ENCODE assay signal across 14 cellular contexts in the genomic region with DNA sequence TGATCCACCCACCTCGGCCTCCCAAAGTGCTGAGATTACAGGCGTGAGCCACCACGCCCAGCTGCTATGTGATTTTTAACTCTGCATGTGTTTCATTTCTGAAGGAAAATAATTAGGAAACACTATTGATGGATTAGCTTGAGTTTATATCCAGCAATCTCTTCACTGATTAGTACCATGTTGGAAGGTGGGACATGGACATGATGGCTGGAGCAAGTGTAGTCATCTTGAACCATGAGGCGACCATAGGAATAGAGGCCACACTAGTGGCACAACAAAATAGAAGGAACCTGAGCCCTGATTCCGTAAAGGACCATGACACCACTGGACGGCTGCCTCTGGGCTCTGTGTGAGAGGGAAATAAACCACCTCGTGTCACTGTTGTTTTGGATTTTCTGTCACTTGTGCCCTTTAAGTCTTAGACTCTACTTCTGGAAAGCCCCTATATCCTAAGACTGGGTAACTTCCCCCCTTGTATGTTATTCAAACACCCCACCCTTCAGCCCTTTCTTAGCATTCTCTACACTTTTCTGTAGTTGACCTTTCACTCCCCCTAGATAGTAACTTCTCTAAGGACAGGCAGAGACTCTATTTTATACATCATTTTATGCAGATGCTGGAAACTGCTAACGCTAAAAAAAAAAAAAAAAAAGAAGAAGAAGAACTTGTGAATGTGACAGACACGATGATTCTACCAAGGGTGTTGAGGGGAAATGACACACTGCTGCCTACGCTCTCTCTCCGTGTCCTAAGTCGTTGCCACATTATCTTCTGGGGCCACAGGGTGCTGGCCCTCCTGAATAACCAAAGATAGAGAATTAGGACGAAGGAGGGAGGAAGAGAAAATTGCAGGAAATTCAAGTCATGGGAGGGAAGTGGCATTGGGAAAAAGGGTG. TPM values are rescaled to one million over a fixed set of nuclear protein-coding genes. Genes with fewer than 3 reads are reported as not detected.
DNase-seq lines count a peak whose midpoint lies in the region; FAIRE-seq and TF ChIP-seq lines count a peak whose summit lies in the region.
"Had no signal": no experiment of that assay in that cellular context is flagged by ENCODE, and none has a peak within 500 bp of the region (broad histone marks: within the 10 kb centered on the region; RNA-seq: fewer than 3 reads in every experiment).

No MANE protein-coding gene starts in this region.

- FAIRE-seq in kidney (lab: Jason Lieb, UNC), result no peak
- FAIRE-seq: A549 had no signal

- H4K8ac ChIP-seq in mesenchymal stem cell (ENCODE audit: low read length), result no peak overlapping the region

- peak overlapping the region; percentile 4 for H3K4me3 Mint-ChIP-seq in activated CD4-positive, alpha-beta memory T cell treated with anti-CD3 and anti-CD28 coated beads for 36 hours
- H3K4me3 Mint-ChIP-seq in activated CD4-positive, alpha-beta memory T cell treated with anti-CD3 and anti-CD28 coated beads, Interleukin-2, amount 10 ng/mL, durations not matched to agents 7 days and 5 days, result no peak overlapping the region
- peak overlapping the region; percentile 27 for H3K4me3 Mint-ChIP-seq in stimulated activated naive CD8-positive, alpha-beta T cell treated with anti-CD3 and anti-CD28 coated beads, Interleukin-15, Interleukin-2, amounts not matched to agents 100 ng/mL and 50 ng/mL, for 24 hours

- DNase-seq in activated CD4-positive, alpha-beta memory T cell treated with anti-CD3 and anti-CD28 coated beads for 36 hours, result peak; percentile 41
- no peak for DNase-seq in activated CD4-positive, alpha-beta memory T cell treated with anti-CD3 and anti-CD28 coated beads, Interleukin-2, amount 10 ng/mL, durations not matched to agents 7 days and 5 days
- peak; percentile 31 for DNase-seq in SKM-1 (lab: John Stamatoyannopoulos, UW; ENCODE audit: unreplicated experiment)
- peak; percentile 6 for DNase-seq in iPS-NIHi7 (ENCODE audit: extremely low spot score)
- no peak for DNase-seq in kidney
- DNase-seq in mesenchymal stem cell, result no peak
- no peak for DNase-seq in NCI-H1930 (lab: John Stamatoyannopoulos, UW)
- DNase-seq: NCI-H1105, PC-3 had no signal

- POLR2A ChIA-PET in activated CD4-positive, alpha-beta memory T cell treated with anti-CD3 and anti-CD28 coated beads for 36 hours (lab: Charles Lee), result interaction anchor here (0.6 kb wide), 1 partner anchor 106 kb away, joined by 3 read pairs; no protein-coding TSS in a partner anchor
- POLR2A ChIA-PET in activated CD4-positive, alpha-beta memory T cell treated with anti-CD3 and anti-CD28 coated beads, Interleukin-2, amount 10 ng/mL, durations not matched to agents 7 days and 5 days (lab: Charles Lee), result no interaction called here

- intact Hi-C loops in activated CD4-positive, alpha-beta memory T cell treated with anti-CD3 and anti-CD28 coated beads for 36 hours (cut with micrococcal nuclease), result loop anchor here (10.0 kb wide), 1 partner anchor 319 kb away; the partner anchor contains the start of gene CCDC86
- intact Hi-C loops in kidney (cut with DNase I), result no loop called here

- no peak overlapping the region for H3K23ac ChIP-seq in mesenchymal stem cell (ENCODE audit: low read length in 2 of 2)

- H3K4me2 ChIP-seq in mesenchymal stem cell (ENCODE audit: low read length, poor library complexity, severe bottlenecking), result no peak overlapping the region
- H3K4me2 ChIP-seq: A549 had no signal

- H3K4me3 ChIP-seq in kidney (ENCODE audit: low read length in 2 of 2) (no peak overlapping the region), mesenchymal stem cell (ENCODE audit: insufficient read depth in 1 of 2, low read depth in 1 of 2, low read length in 2 of 2) (no peak overlapping the region)
- H3K4me3 ChIP-seq: A549 had no signal

- no peak overlapping the region for H3K4ac ChIP-seq in mesenchymal stem cell (ENCODE audit: low read depth in 1 of 2, low read length in 2 of 2)

- peaks cover 2% of the 10 kb centered on the region for H3K27me3 Mint-ChIP-seq in activated CD4-positive, alpha-beta memory T cell treated with anti-CD3 and anti-CD28 coated beads for 36 hours
- no peaks in the 10 kb centered on the region for H3K27me3 Mint-ChIP-seq in activated CD4-positive, alpha-beta memory T cell treated with anti-CD3 and anti-CD28 coated beads, Interleukin-2, amount 10 ng/mL, durations not matched to agents 7 days and 5 days
- no peaks in the 10 kb centered on the region for H3K27me3 Mint-ChIP-seq in stimulated activated naive CD8-positive, alpha-beta T cell treated with anti-CD3 and anti-CD28 coated beads, Interleukin-15, Interleukin-2, amounts not matched to agents 100 ng/mL and 50 ng/mL, for 24 hours

- H3K9ac ChIP-seq in kidney (ENCODE audit: low read length in 2 of 2) (no peak overlapping the region), mesenchymal stem cell (ENCODE audit: low read length) (no peak overlapping the region)

- no peak for TF ChIP-seq CTCF in kidney (IDR thresholded peaks at IDR 0.05; ENCODE audit: borderline replicate concordance, extremely low read depth, insufficient read depth)

- no peaks in the 10 kb centered on the region for H3K79me1 ChIP-seq in mesenchymal stem cell (replicated peaks; ENCODE audit: low read length, poor library complexity, severe bottlenecking)

- no peak overlapping the region for H3K14ac ChIP-seq in mesenchymal stem cell (ENCODE audit: low read length in 2 of 2)

- H2BK120ac ChIP-seq in mesenchymal stem cell (ENCODE audit: low read depth, low read length), result no peak overlapping the region

- H3K36me3 Mint-ChIP-seq in activated CD4-positive, alpha-beta memory T cell treated with anti-CD3 and anti-CD28 coated beads for 36 hours, result no peaks in the 10 kb centered on the region
- H3K36me3 Mint-ChIP-seq in activated CD4-positive, alpha-beta memory T cell treated with anti-CD3 and anti-CD28 coated beads, Interleukin-2, amount 10 ng/mL, durations not matched to agents 7 days and 5 days (ENCODE audit: low read depth), result no peaks in the 10 kb centered on the region
- no peaks in the 10 kb centered on the region for H3K36me3 Mint-ChIP-seq in stimulated activated naive CD8-positive, alpha-beta T cell treated with anti-CD3 and anti-CD28 coated beads, Interleukin-15, Interleukin-2, amounts not matched to agents 100 ng/mL and 50 ng/mL, for 24 hours (ENCODE audit: low read depth)
- H3K36me3 Mint-ChIP-seq: brain had no signal

- H3K9me3 ChIP-seq in kidney (ENCODE audit: control insufficient read depth in 1 of 2, low read length in 2 of 2) (no peaks in the 10 kb centered on the region), mesenchymal stem cell (ENCODE audit: control insufficient read depth, low read length) (no peaks in the 10 kb centered on the region)
- H3K9me3 ChIP-seq: A549 had no signal

- H2AFZ ChIP-seq in mesenchymal stem cell (ENCODE audit: low read depth, low read length), result no peak overlapping the region

- no peak overlapping the region for H2BK12ac ChIP-seq in mesenchymal stem cell (ENCODE audit: low read length in 2 of 2)

- H2AK5ac ChIP-seq in mesenchymal stem cell (ENCODE audit: low read length, severe bottlenecking), result no peak overlapping the region

- H4K91ac ChIP-seq in mesenchymal stem cell (ENCODE audit: low read length), result no peak overlapping the region

- CTCF ChIA-PET in activated CD4-positive, alpha-beta memory T cell treated with anti-CD3 and anti-CD28 coated beads for 36 hours (lab: Charles Lee), result no interaction called here
- CTCF ChIA-PET in activated CD4-positive, alpha-beta memory T cell treated with anti-CD3 and anti-CD28 coated beads, Interleukin-2, amount 10 ng/mL, durations not matched to agents 7 days and 5 days (lab: Charles Lee), result no interaction called here

- H3K4me1 ChIP-seq in kidney (ENCODE audit: control insufficient read depth in 1 of 2, insufficient read depth in 1 of 2, low read depth in 1 of 2, low read length in 2 of 2) (peaks cover 12 to 19% of the 10 kb centered on the region in 2 donors), mesenchymal stem cell (ENCODE audit: control insufficient read depth, insufficient read depth, low read depth, low read length) (peaks cover 4% of the 10 kb centered on the region)

- H2BK15ac ChIP-seq in mesenchymal stem cell (ENCODE audit: low read depth, poor library complexity, severe bottlenecking), result no peak overlapping the region

- WGBS in mesenchymal stem cell, result 83% methylated on average over 12 of the region's 13 CpGs

- no peaks in the 10 kb centered on the region for H3K9me3 Mint-ChIP-seq in activated CD4-positive, alpha-beta memory T cell treated with anti-CD3 and anti-CD28 coated beads for 36 hours
- H3K9me3 Mint-ChIP-seq in activated CD4-positive, alpha-beta memory T cell treated with anti-CD3 and anti-CD28 coated beads, Interleukin-2, amount 10 ng/mL, durations not matched to agents 7 days and 5 days, result peaks cover 3% of the 10 kb centered on the region
- H3K9me3 Mint-ChIP-seq in stimulated activated naive CD8-positive, alpha-beta T cell treated with anti-CD3 and anti-CD28 coated beads, Interleukin-15, Interleukin-2, amounts not matched to agents 100 ng/mL and 50 ng/mL, for 24 hours, result no peaks in the 10 kb centered on the region
- H3K9me3 Mint-ChIP-seq: brain had no signal

- H3K18ac ChIP-seq in mesenchymal stem cell (ENCODE audit: low read depth in 1 of 2, low read length in 2 of 2), result no peak overlapping the region

- H3K27ac Mint-ChIP-seq in activated CD4-positive, alpha-beta memory T cell treated with anti-CD3 and anti-CD28 coated beads for 36 hours, result peak overlapping the region; percentile 79
- no peak overlapping the region for H3K27ac Mint-ChIP-seq in activated CD4-positive, alpha-beta memory T cell treated with anti-CD3 and anti-CD28 coated beads, Interleukin-2, amount 10 ng/mL, durations not matched to agents 7 days and 5 days
- peak overlapping the region; percentile 86 for H3K27ac Mint-ChIP-seq in stimulated activated naive CD8-positive, alpha-beta T cell treated with anti-CD3 and anti-CD28 coated beads, Interleukin-15, Interleukin-2, amounts not matched to agents 100 ng/mL and 50 ng/mL, for 24 hours

- H3K27me3 ChIP-seq in mesenchymal stem cell (ENCODE audit: control insufficient read depth in 1 of 2, insufficient read depth in 1 of 2, low read length in 2 of 2), result peaks cover 4 to 5% of the 10 kb centered on the region in 2 experiments

- no peaks in the 10 kb centered on the region for H3K36me3 ChIP-seq in kidney (ENCODE audit: control insufficient read depth in 1 of 2, insufficient read depth in 2 of 2, low read length in 2 of 2)
- H3K36me3 ChIP-seq in mesenchymal stem cell (ENCODE audit: control insufficient read depth in 1 of 2, insufficient read depth in 2 of 2, low read depth in 1 of 2, low read length in 2 of 2), result no peaks in the 10 kb centered on the region

- H2BK5ac ChIP-seq in mesenchymal stem cell (ENCODE audit: low read depth, low read length, poor library complexity, severe bottlenecking), result no peak overlapping the region

- H3K27ac ChIP-seq in kidney (ENCODE audit: low read depth in 2 of 2, low read length in 2 of 2) (peak overlapping the region in 1 of 2 donors; percentile 8), mesenchymal stem cell (ENCODE audit: low read length, poor library complexity, severe bottlenecking) (no peak overlapping the region)
- H3K27ac ChIP-seq: A549 had no signal

- peaks cover 46% of the 10 kb centered on the region for H3K4me1 Mint-ChIP-seq in activated CD4-positive, alpha-beta memory T cell treated with anti-CD3 and anti-CD28 coated beads for 36 hours (ENCODE audit: low read depth)
- H3K4me1 Mint-ChIP-seq in activated CD4-positive, alpha-beta memory T cell treated with anti-CD3 and anti-CD28 coated beads, Interleukin-2, amount 10 ng/mL, durations not matched to agents 7 days and 5 days, result peaks cover 55% of the 10 kb centered on the region
- peaks cover 67% of the 10 kb centered on the region for H3K4me1 Mint-ChIP-seq in stimulated activated naive CD8-positive, alpha-beta T cell treated with anti-CD3 and anti-CD28 coated beads, Interleukin-15, Interleukin-2, amounts not matched to agents 100 ng/mL and 50 ng/mL, for 24 hours (ENCODE audit: low read depth)

RNA-seq across cellular contexts. Expression of gene VPS37C, which starts 2.7 kb away (rescaled TPM):
- 1 to 10 TPM; 9.0 TPM for total RNA-seq in activated CD4-positive, alpha-beta memory T cell treated with anti-CD3 and anti-CD28 coated beads for 36 hours
- total RNA-seq in activated CD4-positive, alpha-beta memory T cell treated with anti-CD3 and anti-CD28 coated beads, Interleukin-2, amount 10 ng/mL, durations not matched to agents 7 days and 5 days, result 1 to 10 TPM; 6.1 to 7.5 TPM
- total RNA-seq in kidney, result 31.8 TPM
- polyA plus RNA-seq in kidney (ENCODE audit: insufficient read depth, low read depth, low replicate concordance), result 13.9 TPM
- polyA plus RNA-seq in mesenchymal stem cell (2013, experiment 1 of 2), result 15.0 TPM
- 14.7 TPM for polyA plus RNA-seq in mesenchymal stem cell (2013, experiment 2 of 2)

RNA-seq across cellular contexts. Expression of gene PGA3, which starts 39.4 kb away (rescaled TPM):
- not detected for total RNA-seq in activated CD4-positive, alpha-beta memory T cell treated with anti-CD3 and anti-CD28 coated beads for 36 hours
- not detected for total RNA-seq in activated CD4-positive, alpha-beta memory T cell treated with anti-CD3 and anti-CD28 coated beads, Interleukin-2, amount 10 ng/mL, durations not matched to agents 7 days and 5 days
- total RNA-seq in kidney, result 0.54 TPM
- polyA plus RNA-seq in kidney (ENCODE audit: insufficient read depth, low read depth, low replicate concordance), result not detected
- not detected for polyA plus RNA-seq in mesenchymal stem cell (2013, experiment 1 of 2)
- not detected for polyA plus RNA-seq in mesenchymal stem cell (2013, experiment 2 of 2)
- total RNA-seq: Daoy, kidney epithelial cell, PC-3 had no signal
- polyA plus RNA-seq: A549 had no signal

RNA-seq across cellular contexts. Expression of gene PGA4, which starts 58.2 kb away (rescaled TPM):
- not detected for total RNA-seq in activated CD4-positive, alpha-beta memory T cell treated with anti-CD3 and anti-CD28 coated beads for 36 hours
- not detected for total RNA-seq in activated CD4-positive, alpha-beta memory T cell treated with anti-CD3 and anti-CD28 coated beads, Interleukin-2, amount 10 ng/mL, durations not matched to agents 7 days and 5 days
- total RNA-seq in kidney, result not detected
- not detected for polyA plus RNA-seq in kidney (ENCODE audit: insufficient read depth, low read depth, low replicate concordance)
- not detected for polyA plus RNA-seq in mesenchymal stem cell (2013, experiment 1 of 2)
- polyA plus RNA-seq in mesenchymal stem cell (2013, experiment 2 of 2), result not detected
- total RNA-seq: Daoy, kidney epithelial cell, PC-3 had no signal
- polyA plus RNA-seq: A549 had no signal

Comparison
In these comparisons a context has a peak if more than half of its experiments do, and no peak if none do; other contexts are left out.
1. DNase-seq: peak in activated CD4-positive, alpha-beta memory T cell treated with anti-CD3 and anti-CD28 coated beads for 36 hours (single experiment), SKM-1 (single experiment) and iPS-NIHi7 (single experiment); none in activated CD4-positive, alpha-beta memory T cell treated with anti-CD3 and anti-CD28 coated beads, Interleukin-2, amount 10 ng/mL, durations not matched to agents 7 days and 5 days (single experiment), kidney (single experiment), mesenchymal stem cell (single experiment) and NCI-H1930 (0 of 2).